25 cellular contexts compared by ENCODE assay signal in genomic region chr17:41619162-41619933, GRCh38. TPM values are rescaled to one million over a fixed set of nuclear protein-coding genes. Genes with fewer than 3 reads are reported as not detected.
DNase-seq lines count a peak whose midpoint lies in the region; ATAC-seq, FAIRE-seq and TF ChIP-seq lines count a peak whose summit lies in the region.
"Had no signal": no experiment of that assay in that cellular context is flagged by ENCODE, and none has a peak within 500 bp of the region (broad histone marks: within the 10 kb centered on the region; RNA-seq: fewer than 3 reads in every experiment).

No MANE protein-coding gene starts in this region.

- no peak for TF ChIP-seq POLR2A in breast epithelium (IDR thresholded peaks at IDR 0.05)

- no peaks in the 10 kb centered on the region for H3K27me3 Mint-ChIP-seq in activated naive CD4-positive, alpha-beta T cell treated with anti-CD3 and anti-CD28 coated beads, Interleukin-2, amount 50 U/mL, for 24 hours
- H3K27me3 Mint-ChIP-seq in mesothelial cell of epicardium (ENCODE audit: low read depth), result no peaks in the 10 kb centered on the region

- FAIRE-seq in urothelium cell line (lab: Jason Lieb, UNC), result peak; percentile 66
- FAIRE-seq: A204.1, endometrium, H1 had no signal

- H3K4me3 ChIP-seq in breast epithelium, result peak overlapping the region in 1 of 3 donors; percentile 63
- H3K4me3 ChIP-seq: cardiac muscle cell, psoas muscle had no signal

- no peaks in the 10 kb centered on the region for H3K4me1 Mint-ChIP-seq in activated naive CD4-positive, alpha-beta T cell treated with anti-CD3 and anti-CD28 coated beads, Interleukin-2, amount 50 U/mL, for 24 hours
- H3K4me1 Mint-ChIP-seq in mesothelial cell of epicardium, result peaks cover 63% of the 10 kb centered on the region
- H3K4me1 Mint-ChIP-seq: CD8-positive, alpha-beta memory T cell had no signal

- H3K36me3 Mint-ChIP-seq in activated naive CD4-positive, alpha-beta T cell treated with anti-CD3 and anti-CD28 coated beads, Interleukin-2, amount 50 U/mL, for 24 hours, result no peaks in the 10 kb centered on the region
- H3K36me3 Mint-ChIP-seq in mesothelial cell of epicardium, result peaks cover 10% of the 10 kb centered on the region
- H3K36me3 Mint-ChIP-seq: activated CD4-positive, alpha-beta memory T cell treated with anti-CD3 and anti-CD28 coated beads for 36 hours; CD8-positive, alpha-beta memory T cell had no signal

- H3K27ac Mint-ChIP-seq in activated naive CD4-positive, alpha-beta T cell treated with anti-CD3 and anti-CD28 coated beads, Interleukin-2, amount 50 U/mL, for 24 hours, result peak overlapping the region; percentile 23
- peak overlapping the region; percentile 79 for H3K27ac Mint-ChIP-seq in mesothelial cell of epicardium
- H3K27ac Mint-ChIP-seq: activated CD4-positive, alpha-beta memory T cell treated with anti-CD3 and anti-CD28 coated beads for 36 hours had no signal

- H3K4me1 ChIP-seq in breast epithelium, result no peaks in the 10 kb centered on the region
- H3K4me1 ChIP-seq: psoas muscle had no signal

- H3K36me3 ChIP-seq in breast epithelium, result no peaks in the 10 kb centered on the region
- H3K36me3 ChIP-seq: cardiac muscle cell, neutrophil had no signal

- intact Hi-C loops in breast epithelium (cut with DNase I; ENCODE audit: low total_unique reads), result no loop called here

- no peak for DNase-seq in activated naive CD4-positive, alpha-beta T cell treated with anti-CD3 and anti-CD28 coated beads, Interleukin-2, amount 50 U/mL, for 16 hours
- DNase-seq in breast epithelium (ENCODE audit: low spot score in 2 of 2) (peak; percentile 51 to 80), mesothelial cell of epicardium (ENCODE audit: low spot score in 2 of 2, unreplicated experiment in 2 of 2) (no peak), urothelium cell line (ENCODE audit: low spot score) (no peak)
- no peak for DNase-seq in stimulated activated CD4-positive, alpha-beta T cell treated with anti-CD3 and anti-CD28 coated beads, Interleukin-4, amount 100 ng/mL, for 1 hour
- no peak for DNase-seq in stimulated activated CD4-positive, alpha-beta T cell treated with anti-CD3 and anti-CD28 coated beads, Interleukin-2, amount 100 ng/mL, for 48 hours
- DNase-seq: activated CD4-positive, alpha-beta memory T cell treated with anti-CD3 and anti-CD28 coated beads for 36 hours; activated CD8-positive, alpha-beta memory T cell treated with anti-CD3 and anti-CD28 coated beads, Interleukin-2, amount 50 U/mL, for 48 hours; AML-193; CD8-positive, alpha-beta memory T cell; GDM1; NCI-H187; NCI-H526; psoas muscle; RPMI8226 had no signal

- H3K9me3 ChIP-seq in breast epithelium, result no peaks in the 10 kb centered on the region
- H3K9me3 ChIP-seq: neutrophil, psoas muscle had no signal

- ATAC-seq in GM18907 (IDR thresholded peaks at IDR 0.05; ENCODE audit: unreplicated experiment), result no peak
- ATAC-seq: psoas muscle had no signal

- H3K4me3 Mint-ChIP-seq in activated naive CD4-positive, alpha-beta T cell treated with anti-CD3 and anti-CD28 coated beads, Interleukin-2, amount 50 U/mL, for 24 hours, result no peak overlapping the region
- H3K4me3 Mint-ChIP-seq in mesothelial cell of epicardium, result no peak overlapping the region
- H3K4me3 Mint-ChIP-seq: activated CD4-positive, alpha-beta memory T cell treated with anti-CD3 and anti-CD28 coated beads for 36 hours; CD8-positive, alpha-beta memory T cell had no signal

- no peaks in the 10 kb centered on the region for H3K27me3 ChIP-seq in breast epithelium
- H3K27me3 ChIP-seq: cardiac muscle cell had no signal

- H3K27ac ChIP-seq in breast epithelium, result peak overlapping the region in 1 of 2 donors; percentile 77
- H3K27ac ChIP-seq: cardiac muscle cell, neutrophil, psoas muscle had no signal

- TF ChIP-seq CTCF in breast epithelium (IDR thresholded peaks at IDR 0.05), result no peak
- no peak for TF ChIP-seq CTCF in mesothelial cell of epicardium (IDR thresholded peaks at IDR 0.05; ENCODE audit: unreplicated experiment)

- no peaks in the 10 kb centered on the region for H3K9me3 Mint-ChIP-seq in activated naive CD4-positive, alpha-beta T cell treated with anti-CD3 and anti-CD28 coated beads, Interleukin-2, amount 50 U/mL, for 24 hours
- no peaks in the 10 kb centered on the region for H3K9me3 Mint-ChIP-seq in mesothelial cell of epicardium
- H3K9me3 Mint-ChIP-seq: activated CD4-positive, alpha-beta memory T cell treated with anti-CD3 and anti-CD28 coated beads for 36 hours; CD8-positive, alpha-beta memory T cell had no signal

RNA-seq across cellular contexts. Expression of gene KRT17, which starts 5.0 kb away (rescaled TPM):
- 1,000 to 10,000 TPM in 2 of 3 donors, 1 to 10 TPM in 1; 1.9 to 1,676 (median 1,373) TPM for total RNA-seq in breast epithelium
- 221 to 238 TPM (median 232 TPM) in 3 replicates for total RNA-seq in mesothelial cell of epicardium
- total RNA-seq: activated CD4-positive, alpha-beta memory T cell treated with anti-CD3 and anti-CD28 coated beads for 36 hours; cardiac muscle cell; lung microvascular endothelial cell; psoas muscle; subcutaneous adipose tissue had no signal

RNA-seq across cellular contexts. Expression of gene KRT16, which starts 6.8 kb away (rescaled TPM):
- total RNA-seq in breast epithelium (100 to 1,000 TPM in 1 of 3 donors, 10 to 100 TPM in 1, 1 to 10 TPM in 1; 2.6 to 100 (median 51.8) TPM), mesothelial cell of epicardium (0.40 to 0.79 TPM (median 0.40 TPM) in 3 replicates)
- total RNA-seq: activated CD4-positive, alpha-beta memory T cell treated with anti-CD3 and anti-CD28 coated beads for 36 hours; cardiac muscle cell; CD8-positive, alpha-beta memory T cell; H1; lung microvascular endothelial cell had no signal

RNA-seq across cellular contexts. Expression of gene KRT14, which starts 32.7 kb away (rescaled TPM):
- 100 to 1,000 TPM in 2 of 3 donors, under 1 TPM in 1; 0.80 to 692 (median 388) TPM for total RNA-seq in breast epithelium
- 0.45 TPM in 1 of 3 replicates, not detected in the others for total RNA-seq in mesothelial cell of epicardium
- total RNA-seq: activated CD4-positive, alpha-beta memory T cell treated with anti-CD3 and anti-CD28 coated beads for 36 hours; cardiac muscle cell; CD8-positive, alpha-beta memory T cell; H1; lung microvascular endothelial cell had no signal

RNA-seq across cellular contexts. Expression of gene KRT9, which starts 47.5 kb away (rescaled TPM):
- under 1 TPM in 1 of 3 donors, not detected in 2; 0.44 TPM for total RNA-seq in breast epithelium
- total RNA-seq in mesothelial cell of epicardium, result not detected in 3 replicates
- total RNA-seq: activated CD4-positive, alpha-beta memory T cell treated with anti-CD3 and anti-CD28 coated beads for 36 hours; cardiac muscle cell; CD8-positive, alpha-beta memory T cell; H1; lung microvascular endothelial cell; psoas muscle; subcutaneous adipose tissue; ureter had no signal

Comparison
In these comparisons a context has a peak if more than half of its experiments do, and no peak if none do; other contexts are left out.
1. DNase-seq: peak in breast epithelium (2 of 2); none in activated naive CD4-positive, alpha-beta T cell treated with anti-CD3 and anti-CD28 coated beads, Interleukin-2, amount 50 U/mL, for 16 hours (single experiment), mesothelial cell of epicardium (0 of 2), urothelium cell line (single experiment), stimulated activated CD4-positive, alpha-beta T cell treated with anti-CD3 and anti-CD28 coated beads, Interleukin-4, amount 100 ng/mL, for 1 hour (single experiment) and stimulated activated CD4-positive, alpha-beta T cell treated with anti-CD3 and anti-CD28 coated beads, Interleukin-2, amount 100 ng/mL, for 48 hours (0 of 2).